ENCODE assay signal across 13 cellular contexts in the genomic region with DNA sequence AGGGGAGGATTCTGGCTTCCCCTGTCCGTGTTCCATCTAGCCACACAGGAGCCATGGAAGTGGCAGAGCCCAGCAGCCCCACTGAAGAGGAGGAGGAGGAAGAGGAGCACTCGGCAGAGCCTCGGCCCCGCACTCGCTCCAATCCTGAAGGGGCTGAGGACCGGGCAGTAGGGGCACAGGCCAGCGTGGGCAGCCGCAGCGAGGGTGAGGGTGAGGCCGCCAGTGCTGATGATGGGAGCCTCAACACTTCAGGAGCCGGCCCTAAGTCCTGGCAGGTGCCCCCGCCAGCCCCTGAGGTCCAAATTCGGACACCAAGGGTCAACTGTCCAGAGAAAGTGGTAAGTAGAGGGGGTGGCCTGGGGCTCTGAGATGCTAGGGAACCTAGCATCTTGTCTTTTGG. TPM values are rescaled to one million over a fixed set of nuclear protein-coding genes. Genes with fewer than 3 reads are reported as not detected.
A peak's percentile ranks its signal among the peaks of the same experiment; 100 is the strongest.
DNase-seq lines count a peak whose midpoint lies in the region; ATAC-seq, FAIRE-seq and TF ChIP-seq lines count a peak whose summit lies in the region.
"Had no signal": no experiment of that assay in that cellular context is flagged by ENCODE, and none has a peak within 500 bp of the region (broad histone marks: within the 10 kb centered on the region; RNA-seq: fewer than 3 reads in every experiment).

No MANE protein-coding gene starts in this region.

- no peak overlapping the region for H3K27ac Mint-ChIP-seq in activated CD8-positive, alpha-beta memory T cell treated with anti-CD3 and anti-CD28 coated beads, Interleukin-2, amount 10 ng/mL, durations not matched to agents 7 days and 5 days
- peak overlapping the region; percentile 94 for H3K27ac Mint-ChIP-seq in astrocyte (ENCODE audit: unreplicated experiment)
- no peak overlapping the region for H3K27ac Mint-ChIP-seq in osteocyte (ENCODE audit: unreplicated experiment)

- H3K9ac ChIP-seq in astrocyte (ENCODE audit: low read length) = no peak overlapping the region

- no peak overlapping the region for H3K27ac ChIP-seq in astrocyte (ENCODE audit: low read depth, low read length)
- H3K27ac ChIP-seq: pancreas had no signal

- TF ChIP-seq POLR2A in NB4 (IDR thresholded peaks at IDR 0.05; ENCODE audit: extremely low read depth, insufficient read length) = no peak

- H3K4me2 ChIP-seq in astrocyte (ENCODE audit: low read length) = peak overlapping the region; percentile 92

- no peak for ATAC-seq in activated CD8-positive, alpha-beta memory T cell treated with anti-CD3 and anti-CD28 coated beads, Interleukin-2, amount 10 ng/mL, durations not matched to agents 7 days and 5 days
- no peak for ATAC-seq in left ventricle myocardium superior
- ATAC-seq in HG03095 (IDR thresholded peaks at IDR 0.05; ENCODE audit: unreplicated experiment) = no peak
- ATAC-seq: activated CD4-positive, CD25-positive, alpha-beta regulatory T cell treated with anti-CD3 and anti-CD28 coated beads, Interleukin-2, amount 50 U/mL, for 24 hours; gastrocnemius medialis; pancreas had no signal

- CTCF ChIA-PET in activated CD8-positive, alpha-beta memory T cell treated with anti-CD3 and anti-CD28 coated beads, Interleukin-2, amount 10 ng/mL, durations not matched to agents 7 days and 5 days (lab: Charles Lee) = interaction anchor here (0.7 to 12.2 kb wide), 5 partner anchors 11 to 204 kb away, joined by 3 to 132 read pairs (median 3); partner anchors contain the start of gene ANKLE1

- no peaks in the 10 kb centered on the region for H3K4me1 ChIP-seq in astrocyte (ENCODE audit: insufficient read depth, low read length)

- FAIRE-seq in astrocyte (lab: Jason Lieb, UNC) = no peak
- FAIRE-seq: pancreas had no signal

- no peaks in the 10 kb centered on the region for H3K27me3 ChIP-seq in astrocyte (ENCODE audit: insufficient read depth, low read length)
- H3K27me3 ChIP-seq: gastrocnemius medialis, pancreas had no signal

- TF ChIP-seq CTCF in NB4 (IDR thresholded peaks at IDR 0.05; ENCODE audit: low read depth, low read length) (no peak), astrocyte (IDR thresholded peaks at IDR 0.05; ENCODE audit: insufficient read depth, low read depth, low read length) (no peak), osteocyte (IDR thresholded peaks at IDR 0.05) (no peak)

- peaks cover 16% of the 10 kb centered on the region for H3K79me2 ChIP-seq in astrocyte (ENCODE audit: insufficient read depth, low read length)

- DNase-seq in activated CD8-positive, alpha-beta memory T cell treated with anti-CD3 and anti-CD28 coated beads, Interleukin-2, amount 10 ng/mL, durations not matched to agents 7 days and 5 days = no peak
- no peak for DNase-seq in activated CD8-positive, alpha-beta memory T cell treated with anti-CD3 and anti-CD28 coated beads, Interleukin-2, amount 50 U/mL, for 48 hours
- DNase-seq in NB4 (ENCODE audit: low read depth) (no peak), astrocyte (ENCODE audit: low read depth) (no peak), osteocyte (ENCODE audit: extremely low spot score, unreplicated experiment) (no peak), left ventricle myocardium superior (no peak), kidney tubule cell (ENCODE audit: low spot score) (no peak)
- DNase-seq: gastrocnemius medialis, NCI-H1417 treated with DMSO at 0.1 percent for 48 hours had no signal

- H3K4me3 ChIP-seq in NB4 (ENCODE audit: low read depth, low read length) (peak overlapping the region; percentile 16), astrocyte (ENCODE audit: insufficient read depth, low read depth, low read length) (no peak overlapping the region)

- no peak overlapping the region for H2AFZ ChIP-seq in astrocyte (ENCODE audit: low read depth, low read length)

- no peaks in the 10 kb centered on the region for H4K20me1 ChIP-seq in astrocyte (ENCODE audit: insufficient read depth, low read length)

- H3K36me3 Mint-ChIP-seq in activated CD8-positive, alpha-beta memory T cell treated with anti-CD3 and anti-CD28 coated beads, Interleukin-2, amount 10 ng/mL, durations not matched to agents 7 days and 5 days = peaks cover 9% of the 10 kb centered on the region
- peaks cover 3% of the 10 kb centered on the region for H3K36me3 Mint-ChIP-seq in astrocyte (ENCODE audit: low read depth, unreplicated experiment)
- peaks cover 11% of the 10 kb centered on the region for H3K36me3 Mint-ChIP-seq in osteocyte (ENCODE audit: unreplicated experiment)

- peaks cover 25% of the 10 kb centered on the region for H3K4me1 Mint-ChIP-seq in activated CD8-positive, alpha-beta memory T cell treated with anti-CD3 and anti-CD28 coated beads, Interleukin-2, amount 10 ng/mL, durations not matched to agents 7 days and 5 days
- H3K4me1 Mint-ChIP-seq in astrocyte (ENCODE audit: low read depth, unreplicated experiment) = peaks cover 2% of the 10 kb centered on the region
- peaks cover 7% of the 10 kb centered on the region for H3K4me1 Mint-ChIP-seq in osteocyte (ENCODE audit: unreplicated experiment)

- H3K36me3 ChIP-seq in astrocyte (ENCODE audit: insufficient read depth, low read length) = peaks cover 5% of the 10 kb centered on the region

- peak overlapping the region; percentile 91 for H3K4me3 Mint-ChIP-seq in activated CD8-positive, alpha-beta memory T cell treated with anti-CD3 and anti-CD28 coated beads, Interleukin-2, amount 10 ng/mL, durations not matched to agents 7 days and 5 days
- H3K4me3 Mint-ChIP-seq in astrocyte (ENCODE audit: unreplicated experiment) (peak overlapping the region; percentile 62), osteocyte (ENCODE audit: unreplicated experiment) (peak overlapping the region; percentile 84)

- no peaks in the 10 kb centered on the region for H3K9me3 ChIP-seq in astrocyte (ENCODE audit: insufficient read depth, low read depth, low read length)
- H3K9me3 ChIP-seq: gastrocnemius medialis, pancreas had no signal

- intact Hi-C loops in left ventricle myocardium superior (cut with micrococcal nuclease) = no loop called here

- H3K9me3 Mint-ChIP-seq in activated CD8-positive, alpha-beta memory T cell treated with anti-CD3 and anti-CD28 coated beads, Interleukin-2, amount 10 ng/mL, durations not matched to agents 7 days and 5 days (ENCODE audit: low read depth) = no peaks in the 10 kb centered on the region
- H3K9me3 Mint-ChIP-seq in astrocyte (ENCODE audit: unreplicated experiment) (no peaks in the 10 kb centered on the region), osteocyte (ENCODE audit: unreplicated experiment) (no peaks in the 10 kb centered on the region)

- H3K27me3 Mint-ChIP-seq in activated CD8-positive, alpha-beta memory T cell treated with anti-CD3 and anti-CD28 coated beads, Interleukin-2, amount 10 ng/mL, durations not matched to agents 7 days and 5 days = no peaks in the 10 kb centered on the region
- H3K27me3 Mint-ChIP-seq in astrocyte (ENCODE audit: low read depth, unreplicated experiment) = no peaks in the 10 kb centered on the region
- no peaks in the 10 kb centered on the region for H3K27me3 Mint-ChIP-seq in osteocyte (ENCODE audit: unreplicated experiment)

RNA-seq across cellular contexts. Expression of gene BABAM1, which starts 1.5 kb away (rescaled TPM):
- total RNA-seq in activated CD8-positive, alpha-beta memory T cell treated with anti-CD3 and anti-CD28 coated beads, Interleukin-2, amount 10 ng/mL, durations not matched to agents 7 days and 5 days = 100 to 1,000 TPM; 113 to 117 TPM
- total RNA-seq in astrocyte (112 and 115 TPM in 2 replicates), osteocyte (92.5 and 93.7 TPM in 2 replicates), left ventricle myocardium superior (82.0 TPM)

RNA-seq across cellular contexts. Expression of gene USHBP1, which starts 4.2 kb away (rescaled TPM):
- not detected for total RNA-seq in activated CD8-positive, alpha-beta memory T cell treated with anti-CD3 and anti-CD28 coated beads, Interleukin-2, amount 10 ng/mL, durations not matched to agents 7 days and 5 days
- total RNA-seq in astrocyte = 0.27 TPM in 1 of 2 replicates, not detected in the other
- not detected in 2 replicates for total RNA-seq in osteocyte
- total RNA-seq in left ventricle myocardium superior = 9.3 TPM
- total RNA-seq: SK-MEL-5 had no signal

RNA-seq across cellular contexts. Expression of gene ANKLE1, which starts 12.9 kb away (rescaled TPM):
- total RNA-seq in activated CD8-positive, alpha-beta memory T cell treated with anti-CD3 and anti-CD28 coated beads, Interleukin-2, amount 10 ng/mL, durations not matched to agents 7 days and 5 days = 10 to 100 TPM in 1 of 2 experiments, 1 to 10 TPM in 1; 9.2 to 17.2 TPM
- total RNA-seq in astrocyte = 1.0 and 1.8 TPM in 2 replicates
- 0.99 and 1.5 TPM in 2 replicates for total RNA-seq in osteocyte
- total RNA-seq in left ventricle myocardium superior = 0.12 TPM

RNA-seq across cellular contexts. Expression of gene NR2F6, which starts 23.0 kb away (rescaled TPM):
- 1 to 10 TPM; 2.7 to 4.7 TPM for total RNA-seq in activated CD8-positive, alpha-beta memory T cell treated with anti-CD3 and anti-CD28 coated beads, Interleukin-2, amount 10 ng/mL, durations not matched to agents 7 days and 5 days
- total RNA-seq in astrocyte (63.5 and 72.8 TPM in 2 replicates), osteocyte (43.9 and 44.2 TPM in 2 replicates), left ventricle myocardium superior (82.4 TPM)

RNA-seq across cellular contexts. Expression of gene ABHD8, which starts 34.5 kb away (rescaled TPM):
- total RNA-seq in activated CD8-positive, alpha-beta memory T cell treated with anti-CD3 and anti-CD28 coated beads, Interleukin-2, amount 10 ng/mL, durations not matched to agents 7 days and 5 days = 10 to 100 TPM; 10.1 to 10.7 TPM
- total RNA-seq in astrocyte = 8.5 and 9.4 TPM in 2 replicates
- total RNA-seq in osteocyte = 5.0 and 6.1 TPM in 2 replicates
- total RNA-seq in left ventricle myocardium superior = 14.8 TPM
